15 cellular contexts compared by ENCODE assay signal in genomic region chr10:71316081-71316785, GRCh38. TPM values are rescaled to one million over a fixed set of nuclear protein-coding genes. Genes with fewer than 3 reads are reported as not detected.
DNase-seq lines count a peak whose midpoint lies in the region; ATAC-seq and TF ChIP-seq lines count a peak whose summit lies in the region.
"Had no signal": no experiment of that assay in that cellular context is flagged by ENCODE, and none has a peak within 500 bp of the region (broad histone marks: within the 10 kb centered on the region; RNA-seq: fewer than 3 reads in every experiment).

No MANE protein-coding gene starts in this region.

- dilution Hi-C loops in IMR-90 (cut with HindIII; ENCODE audit: low sequenced_read_pairs, unreplicated experiment), result no loop called here

- no peak for TF ChIP-seq RAD21 in IMR-90 (IDR thresholded peaks at IDR 0.05; ENCODE audit: low read length)

- H3K18ac ChIP-seq in IMR-90 (ENCODE audit: low read depth, low read length) (no peak overlapping the region), mesenchymal stem cell (ENCODE audit: low read depth in 1 of 2, low read length in 2 of 2) (no peak overlapping the region)

- H4K20me1 ChIP-seq in DND-41 (ENCODE audit: insufficient read depth, low read length), result no peaks in the 10 kb centered on the region
- no peaks in the 10 kb centered on the region for H4K20me1 ChIP-seq in IMR-90 (ENCODE audit: insufficient read depth, low read length)

- H3K27ac ChIP-seq in DND-41 (ENCODE audit: low read length) (peak overlapping the region; percentile 64), IMR-90 (ENCODE audit: insufficient read depth, low read length) (no peak overlapping the region), mesenchymal stem cell (ENCODE audit: low read length, poor library complexity, severe bottlenecking) (no peak overlapping the region), breast epithelium (no peak overlapping the region)
- H3K27ac ChIP-seq: colonic mucosa, SJCRH30, transverse colon had no signal

- no peak overlapping the region for H3K14ac ChIP-seq in IMR-90 (replicated peaks; ENCODE audit: low read depth, low read length)
- H3K14ac ChIP-seq in mesenchymal stem cell (ENCODE audit: low read length in 2 of 2), result no peak overlapping the region

- H2BK12ac ChIP-seq in mesenchymal stem cell (ENCODE audit: low read length in 2 of 2), result no peak overlapping the region

- CTCF ChIA-PET in IMR-90 (lab: Yijun Ruan, JAX), result interaction anchor here (1.0 kb wide), 1 partner anchor 254 kb away, joined by 3 read pairs; no protein-coding TSS in a partner anchor

- H3K4ac ChIP-seq in IMR-90 (ENCODE audit: low read depth, low read length), result no peak overlapping the region
- H3K4ac ChIP-seq in mesenchymal stem cell (ENCODE audit: low read depth in 1 of 2, low read length in 2 of 2), result no peak overlapping the region

- H3K9me3 Mint-ChIP-seq in activated T-helper 17 cell treated with anti-CD3 and anti-CD28 coated beads, Interleukin-2, amount 50 U/mL, for 72 hours, result no peaks in the 10 kb centered on the region
- H3K9me3 Mint-ChIP-seq: CD8-positive, alpha-beta T cell had no signal

- no peaks in the 10 kb centered on the region for H3K36me3 Mint-ChIP-seq in activated T-helper 17 cell treated with anti-CD3 and anti-CD28 coated beads, Interleukin-2, amount 50 U/mL, for 72 hours (ENCODE audit: low read depth)
- H3K36me3 Mint-ChIP-seq: CD8-positive, alpha-beta T cell had no signal

- H3K27me3 Mint-ChIP-seq in activated T-helper 17 cell treated with anti-CD3 and anti-CD28 coated beads, Interleukin-2, amount 50 U/mL, for 72 hours, result peaks cover 5% of the 10 kb centered on the region

- H2AK9ac ChIP-seq in IMR-90 (replicated peaks; ENCODE audit: low read depth, low read length, poor library complexity), result no peak overlapping the region

- no peak overlapping the region for H2BK5ac ChIP-seq in IMR-90 (ENCODE audit: low read depth, low read length, poor library complexity, severe bottlenecking)
- no peak overlapping the region for H2BK5ac ChIP-seq in mesenchymal stem cell (ENCODE audit: low read depth, low read length, poor library complexity, severe bottlenecking)

- no peak overlapping the region for H3K56ac ChIP-seq in IMR-90 (ENCODE audit: extremely low read depth, insufficient read depth, low read length)

- H3K4me1 ChIP-seq in DND-41 (ENCODE audit: insufficient read depth, low read length) (peaks cover 57% of the 10 kb centered on the region), IMR-90 (ENCODE audit: control insufficient read depth, insufficient read depth, low read length) (peaks cover 4% of the 10 kb centered on the region; the same call in 1 of the 2 replicates), mesenchymal stem cell (ENCODE audit: control insufficient read depth, insufficient read depth, low read depth, low read length) (peaks cover 11% of the 10 kb centered on the region), breast epithelium (peaks cover 2 to 15% of the 10 kb centered on the region in 2 donors)

- H4K91ac ChIP-seq in IMR-90 (ENCODE audit: insufficient read depth, low read depth, low read length) (no peak overlapping the region), mesenchymal stem cell (ENCODE audit: low read length) (no peak overlapping the region)

- H2BK120ac ChIP-seq in IMR-90 (ENCODE audit: low read depth, low read length) (no peak overlapping the region), mesenchymal stem cell (ENCODE audit: low read depth, low read length) (no peak overlapping the region)

- BruUV-seq in IMR-90 (replicated peaks; lab: Mats Ljungman, UMichigan), result no TSS peak

- peak overlapping the region; percentile 49 for H3K27ac Mint-ChIP-seq in activated T-helper 17 cell treated with anti-CD3 and anti-CD28 coated beads, Interleukin-2, amount 50 U/mL, for 72 hours
- H3K27ac Mint-ChIP-seq: CD8-positive, alpha-beta T cell had no signal

- DNase-seq in DND-41, result peak; percentile 49
- DNase-seq in IMR-90, result peak; percentile 4
- DNase-seq in mesenchymal stem cell, result peak; percentile 16
- DNase-seq in breast epithelium (ENCODE audit: low spot score in 2 of 2), result no peak
- no peak for DNase-seq in SHP77 (lab: John Stamatoyannopoulos, UW)
- DNase-seq in NCI-H2227 treated with DMSO at 0.1 percent for 48 hours (lab: John Stamatoyannopoulos, UW), result no peak
- DNase-seq: activated T-cell treated with anti-CD3 and anti-CD28 coated beads for 4 hours; amniotic stem cell; CD8-positive, alpha-beta T cell; colonic mucosa; left cardiac atrium; SJCRH30; transverse colon had no signal

- H3K9me1 ChIP-seq in IMR-90 (ENCODE audit: insufficient read depth, low read length), result no peaks in the 10 kb centered on the region; the same call in 1 of the 2 replicates

- no peak overlapping the region for H4K5ac ChIP-seq in IMR-90 (ENCODE audit: low read depth, low read length)

- peak overlapping the region; percentile 58; the same call in 1 of the 2 replicates for H2AFZ ChIP-seq in DND-41 (ENCODE audit: low read depth, low read length)
- H2AFZ ChIP-seq in IMR-90 (replicated peaks; ENCODE audit: low read length, poor library complexity), result no peak overlapping the region
- H2AFZ ChIP-seq in mesenchymal stem cell (ENCODE audit: low read depth, low read length), result no peak overlapping the region

- no peak overlapping the region for H2BK20ac ChIP-seq in IMR-90 (ENCODE audit: low read depth, low read length)

- TF ChIP-seq POLR2A in IMR-90 (IDR thresholded peaks at IDR 0.05; ENCODE audit: low read depth, low read length), result no peak
- TF ChIP-seq POLR2A in breast epithelium (IDR thresholded peaks at IDR 0.05), result no peak

- TF ChIP-seq CTCF in DND-41 (IDR thresholded peaks at IDR 0.05; ENCODE audit: borderline replicate concordance, extremely low read depth, low read length, poor library complexity, severe bottlenecking) (no peak), IMR-90 (conservative IDR thresholded peaks at IDR 0.05; ENCODE audit: low read depth, low read length) (no peak), breast epithelium (IDR thresholded peaks at IDR 0.05) (no peak)

- H3K36me3 ChIP-seq in DND-41 (ENCODE audit: insufficient read depth, low read length) (no peaks in the 10 kb centered on the region), IMR-90 (ENCODE audit: control insufficient read depth, insufficient read depth, low read length) (no peaks in the 10 kb centered on the region), mesenchymal stem cell (ENCODE audit: control insufficient read depth in 1 of 2, insufficient read depth in 2 of 2, low read depth in 1 of 2, low read length in 2 of 2) (no peaks in the 10 kb centered on the region), breast epithelium (no peaks in the 10 kb centered on the region)
- H3K36me3 ChIP-seq: colonic mucosa, SJCRH30, transverse colon had no signal

- POLR2A ChIA-PET in IMR-90 (lab: Charles Lee; ENCODE audit: unreplicated experiment), result no interaction called here

- H3K27me3 ChIP-seq in DND-41 (ENCODE audit: insufficient read depth, low read length, poor library complexity) (peaks cover 1% of the 10 kb centered on the region), IMR-90 (ENCODE audit: control insufficient read depth, insufficient read depth, low read length) (peaks cover 2% of the 10 kb centered on the region), mesenchymal stem cell (ENCODE audit: control insufficient read depth in 1 of 2, insufficient read depth in 1 of 2, low read length in 2 of 2) (peaks cover 0 to 45% of the 10 kb centered on the region in 2 experiments), breast epithelium (no peaks in the 10 kb centered on the region)
- H3K27me3 ChIP-seq: colonic mucosa, SJCRH30, transverse colon had no signal

- ATAC-seq in DND-41 (ENCODE audit: insufficient read depth, low read depth) (0 out of 3 replicates have a peak, but pooled peaks have one; percentile 6), IMR-90 (ENCODE audit: low read depth) (no peak)
- ATAC-seq in activated T-helper 17 cell treated with anti-CD3 and anti-CD28 coated beads, Interleukin-2, amount 50 U/mL, for 72 hours (replicated peaks), result no peak
- ATAC-seq: CD8-positive, alpha-beta T cell; esophagus mucosa; left cardiac atrium had no signal

- peaks cover 4% of the 10 kb centered on the region for H3K4me1 Mint-ChIP-seq in activated T-helper 17 cell treated with anti-CD3 and anti-CD28 coated beads, Interleukin-2, amount 50 U/mL, for 72 hours

- H3K79me2 ChIP-seq in DND-41 (ENCODE audit: insufficient read depth, low read length), result no peaks in the 10 kb centered on the region

- H3K23ac ChIP-seq in IMR-90 (ENCODE audit: low read depth, low read length), result no peak overlapping the region
- H3K23ac ChIP-seq in mesenchymal stem cell (ENCODE audit: low read length in 2 of 2), result no peak overlapping the region

- H3K9ac ChIP-seq in DND-41 (ENCODE audit: low read depth, low read length) (peak overlapping the region; percentile 19; the same call in 1 of the 2 replicates), IMR-90 (ENCODE audit: low read depth, low read length) (no peak overlapping the region), mesenchymal stem cell (ENCODE audit: low read length) (no peak overlapping the region)

- H4K8ac ChIP-seq in IMR-90 (ENCODE audit: low read depth in 2 of 2, low read length in 2 of 2), result no peak overlapping the region
- H4K8ac ChIP-seq in mesenchymal stem cell (ENCODE audit: low read length), result no peak overlapping the region

- no peak overlapping the region for H3K4me3 Mint-ChIP-seq in activated T-helper 17 cell treated with anti-CD3 and anti-CD28 coated beads, Interleukin-2, amount 50 U/mL, for 72 hours
- H3K4me3 Mint-ChIP-seq: CD8-positive, alpha-beta T cell had no signal

- H3K4me2 ChIP-seq in DND-41 (ENCODE audit: insufficient read depth, low read length), result no peak overlapping the region; the same call in 1 of the 2 replicates
- H3K4me2 ChIP-seq in IMR-90 (ENCODE audit: low read depth, low read length), result no peak overlapping the region
- H3K4me2 ChIP-seq in mesenchymal stem cell (ENCODE audit: low read length, poor library complexity, severe bottlenecking), result no peak overlapping the region

- H2BK15ac ChIP-seq in IMR-90 (ENCODE audit: low read depth, low read length) (no peak overlapping the region), mesenchymal stem cell (ENCODE audit: low read depth, poor library complexity, severe bottlenecking) (no peak overlapping the region)

- H3K9me3 ChIP-seq in DND-41 (ENCODE audit: insufficient read depth, low read length, severe bottlenecking) (no peaks in the 10 kb centered on the region), IMR-90 (ENCODE audit: control insufficient read depth, insufficient read depth, low read length) (no peaks in the 10 kb centered on the region), mesenchymal stem cell (ENCODE audit: control insufficient read depth, low read length) (no peaks in the 10 kb centered on the region), breast epithelium (no peaks in the 10 kb centered on the region)
- H3K9me3 ChIP-seq: colonic mucosa, SJCRH30, transverse colon had no signal

- WGBS in IMR-90 (ENCODE audit: extremely low coverage in 2 of 2, insufficient read length in 1 of 2), 2 experiments, result no CpG with 5 or more reads among the region's 3 CpGs
- 95% methylated on average over 3 of the region's 3 CpGs for WGBS in mesenchymal stem cell

- no peak overlapping the region for H3K4me3 ChIP-seq in DND-41 (ENCODE audit: low read depth in 1 of 2, low read length in 2 of 2)
- no peak overlapping the region for H3K4me3 ChIP-seq in IMR-90 (ENCODE audit: insufficient read depth, low read depth, low read length)
- no peak overlapping the region for H3K4me3 ChIP-seq in mesenchymal stem cell (ENCODE audit: insufficient read depth in 1 of 2, low read depth in 1 of 2, low read length in 2 of 2)
- H3K4me3 ChIP-seq in breast epithelium, result no peak overlapping the region
- H3K4me3 ChIP-seq: colonic mucosa, SJCRH30, transverse colon had no signal

- intact Hi-C loops in IMR-90 (cut with micrococcal nuclease) (loop anchor here (5.0 to 10.0 kb wide), 2 partner anchors 61 to 729 kb away; no protein-coding TSS in a partner anchor), breast epithelium (cut with DNase I; ENCODE audit: low total_unique reads) (no loop called here)

- no peaks in the 10 kb centered on the region for H3K79me1 ChIP-seq in IMR-90 (ENCODE audit: low read depth in 1 of 2, low read length in 2 of 2)
- H3K79me1 ChIP-seq in mesenchymal stem cell (replicated peaks; ENCODE audit: low read length, poor library complexity, severe bottlenecking), result no peaks in the 10 kb centered on the region

- in situ Hi-C loops in IMR-90 (cut with MboI; ENCODE audit: low sequenced_read_pairs), result loop anchor here (10.0 kb wide), 2 partner anchors 289 to 499 kb away; no protein-coding TSS in a partner anchor

- H2AK5ac ChIP-seq in IMR-90 (ENCODE audit: low read depth, low read length), result no peak overlapping the region
- no peak overlapping the region for H2AK5ac ChIP-seq in mesenchymal stem cell (ENCODE audit: low read length, severe bottlenecking)

RNA-seq across cellular contexts. Expression of gene SLC29A3, which starts 2.8 kb away (rescaled TPM):
- total RNA-seq in IMR-90 (2012; rRNA removed) (0.72 and 0.83 TPM in 2 replicates), breast epithelium (10 to 100 TPM in 1 of 3 donors, 1 to 10 TPM in 2; 5.6 to 12.0 (median 6.2) TPM)
- polyA plus RNA-seq in IMR-90 (2012; rRNA removed), result 3.0 and 3.8 TPM in 2 replicates
- polyA plus RNA-seq in IMR-90 (2012; cell fraction: cytosol; rRNA removed), result 0.79 and 3.2 TPM in 2 replicates
- 1.6 and 2.4 TPM in 2 replicates for polyA plus RNA-seq in IMR-90 (2012; cell fraction: nucleus; rRNA removed; ENCODE audit: low replicate concordance)
- 1 to 10 TPM; 2.7 to 3.4 TPM for total RNA-seq in activated T-helper 17 cell treated with anti-CD3 and anti-CD28 coated beads, Interleukin-2, amount 50 U/mL, for 72 hours
- 2.4 TPM for polyA plus RNA-seq in mesenchymal stem cell (2013, experiment 1 of 2)
- 2.1 TPM for polyA plus RNA-seq in mesenchymal stem cell (2013, experiment 2 of 2)

Comparison
In these comparisons a context has a peak if more than half of its experiments do, and no peak if none do; other contexts are left out.
1. DNase-seq: peak in DND-41 (single experiment), IMR-90 (single experiment) and mesenchymal stem cell (single experiment); none in breast epithelium (0 of 2), SHP77 (0 of 2) and NCI-H2227 treated with DMSO at 0.1 percent for 48 hours (single experiment).